ENCODE assay signal across 15 cellular contexts in the genomic region with DNA sequence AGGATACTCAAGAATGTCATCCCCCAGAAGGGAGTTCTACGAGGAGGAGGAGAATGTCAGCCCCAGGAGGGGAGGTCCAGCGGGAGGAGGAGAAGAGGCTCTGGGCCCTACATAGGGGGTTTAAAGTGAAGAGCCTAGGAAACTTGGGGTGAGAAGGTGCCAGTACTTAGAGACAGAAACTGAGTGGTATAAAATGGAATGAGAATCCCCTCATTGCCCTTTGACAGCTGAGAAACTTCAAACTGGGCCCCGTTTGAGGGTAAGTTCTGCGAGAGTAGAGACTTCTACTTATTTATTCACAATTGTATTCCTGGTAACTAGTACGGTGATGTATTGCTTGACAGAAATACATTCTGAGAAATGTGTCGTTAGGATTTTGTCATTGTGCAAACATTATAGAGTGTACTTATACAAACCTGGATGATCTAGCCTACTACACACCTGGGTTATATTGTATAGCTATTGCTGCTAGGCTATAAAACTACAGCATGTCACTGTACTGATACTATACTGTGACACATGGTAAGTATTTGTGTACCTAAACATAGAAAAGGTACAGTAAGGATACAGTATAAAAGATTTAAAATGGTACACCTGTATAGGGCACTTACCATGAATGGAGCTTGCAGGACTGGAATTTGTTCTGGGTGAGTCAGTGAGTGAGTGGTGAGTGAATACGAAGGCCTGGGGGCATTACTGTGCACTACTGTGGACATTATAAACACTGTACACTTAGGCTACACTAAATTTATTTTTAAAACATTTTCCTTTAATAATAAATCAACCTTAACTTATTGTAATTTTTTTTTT.
A peak's percentile ranks its signal among the peaks of the same experiment; 100 is the strongest.
DNase-seq lines count a peak whose midpoint lies in the region; ATAC-seq and TF ChIP-seq lines count a peak whose summit lies in the region.
"Had no signal": no experiment of that assay in that cellular context is flagged by ENCODE, and none has a peak within 500 bp of the region (broad histone marks: within the 10 kb centered on the region; RNA-seq: fewer than 3 reads in every experiment).

No MANE protein-coding gene starts in this region.

- H3K36me3 ChIP-seq in Panc1 (ENCODE audit: control insufficient read depth, insufficient read depth, low read length) (peaks cover 4% of the 10 kb centered on the region; the same call in 1 of the 2 replicates), esophagus (ENCODE audit: control insufficient read depth in 2 of 2, insufficient read depth in 2 of 2, low read length in 1 of 2) (no peaks in the 10 kb centered on the region), psoas muscle (ENCODE audit: insufficient read depth in 1 of 2, low read depth in 1 of 2) (no peaks in the 10 kb centered on the region)
- H3K36me3 ChIP-seq: neural progenitor cell, suprapubic skin had no signal

- CTCF ChIA-PET in Panc1 (lab: Charles Lee) = interaction anchor here (1.2 kb wide), 1 partner anchor 25 kb away, joined by 3 read pairs; no protein-coding TSS in a partner anchor
- CTCF ChIA-PET in GM10248 (lab: Yijun Ruan, JAX) = interaction anchor here (0.7 to 2.6 kb wide), 3 partner anchors 11 to 24 kb away, joined by 3 to 10 read pairs (median 3); no protein-coding TSS in a partner anchor

- H3K27me3 ChIP-seq in Panc1 (ENCODE audit: control insufficient read depth, insufficient read depth, low read length) (no peaks in the 10 kb centered on the region), esophagus (ENCODE audit: control insufficient read depth in 1 of 2, insufficient read depth in 2 of 2, low read length in 2 of 2) (no peaks in the 10 kb centered on the region), psoas muscle (ENCODE audit: insufficient read depth in 3 of 3, low read length in 2 of 3) (no peaks in the 10 kb centered on the region)
- H3K27me3 ChIP-seq: neural progenitor cell, suprapubic skin had no signal

- H3K9me3 ChIP-seq in Panc1 (ENCODE audit: control insufficient read depth, insufficient read depth, low read depth, low read length) (peaks cover 8% of the 10 kb centered on the region; the same call in 1 of the 2 replicates), esophagus (ENCODE audit: control insufficient read depth in 2 of 2, insufficient read depth in 1 of 2, low read depth in 1 of 2, low read length in 1 of 2) (no peaks in the 10 kb centered on the region), psoas muscle (no peaks in the 10 kb centered on the region)
- H3K9me3 ChIP-seq: suprapubic skin had no signal

- POLR2A ChIA-PET in Panc1 (lab: Charles Lee) (interaction anchor here (1.2 kb wide), 1 partner anchor 13 kb away, joined by 4 read pairs; no protein-coding TSS in a partner anchor), GM10248 (lab: Yijun Ruan, JAX) (no interaction called here)

- ATAC-seq in Panc1 (peak; percentile 82), psoas muscle (peak; percentile 5 to 39 (median 32)), HG03025 (IDR thresholded peaks at IDR 0.05; ENCODE audit: low FRiP score, unreplicated experiment) (no peak)
- ATAC-seq: activated CD4-positive, CD25-positive, alpha-beta regulatory T cell treated with anti-CD3 and anti-CD28 coated beads, Interleukin-2, amount 50 U/mL, for 24 hours had no signal

- H3K4me1 ChIP-seq in Panc1 (ENCODE audit: control insufficient read depth, insufficient read depth, low read length) (peaks cover 16% of the 10 kb centered on the region), esophagus (ENCODE audit: control insufficient read depth in 2 of 2, insufficient read depth in 2 of 2, low read length in 1 of 2) (no peaks in the 10 kb centered on the region), psoas muscle (peaks cover 11% of the 10 kb centered on the region)
- H3K4me1 ChIP-seq: neural progenitor cell had no signal

- TF ChIP-seq CTCF in Panc1 (IDR thresholded peaks at IDR 0.05) = no peak
- no peak for TF ChIP-seq CTCF in psoas muscle (IDR thresholded peaks at IDR 0.05)
- no peak for TF ChIP-seq CTCF in GM10248 (IDR thresholded peaks at IDR 0.05; ENCODE audit: control extremely low read depth, extremely low read depth, low read depth, missing control alignments)

- peak overlapping the region in 1 of 2 experiments; percentile 25; a peak in 2 of 4 replicates for H3K4me3 ChIP-seq in Panc1 (ENCODE audit: low read depth in 2 of 2, low read length in 2 of 2)
- no peak overlapping the region for H3K4me3 ChIP-seq in esophagus (ENCODE audit: low read depth in 1 of 2, low read length in 2 of 2)
- H3K4me3 ChIP-seq in psoas muscle = no peak overlapping the region
- H3K4me3 ChIP-seq: neural progenitor cell, suprapubic skin had no signal

- BruUV-seq in Panc1 (replicated peaks; lab: Mats Ljungman, UMichigan) = no TSS peak

- in situ Hi-C loops in Panc1 (cut with HindIII; ENCODE audit: low pct_unique_long_range_greater_than_20kb, low sequenced_read_pairs) = no loop called here

- DNase-seq in Daoy (ENCODE audit: low read depth) = peak; percentile 72
- peak; percentile 88 for DNase-seq in Panc1 (ENCODE audit: low read depth, low spot score)
- DNase-seq in psoas muscle = no peak
- DNase-seq in GM10248 (ENCODE audit: extremely low spot score) = no peak
- DNase-seq in effector CD8-positive, alpha-beta T cell (lab: John Stamatoyannopoulos, UW) = no peak
- DNase-seq in GM03348 (ENCODE audit: low spot score) = no peak
- DNase-seq: hippocampal formation; NCI-H1092; SHP77; stimulated activated CD4-positive, alpha-beta T cell treated with anti-CD3 and anti-CD28 coated beads, Interleukin-4, amount 100 ng/mL, for 4 hours had no signal

- 45 to 70% methylated on average over 7 of the region's 7 CpGs for WGBS in esophagus, 2 donors
- 78 to 85% (median 85%) methylated on average over 7 of the region's 7 CpGs for WGBS in psoas muscle, 3 donors

- intact Hi-C loops in Panc1 (cut with micrococcal nuclease; ENCODE audit: unreplicated experiment) = no loop called here
- intact Hi-C loops in psoas muscle (cut with DNase I) = loop anchor here in 1 of 2 donors (5.0 kb wide), 1 partner anchor 58 kb away; no protein-coding TSS in a partner anchor

- H3K27ac ChIP-seq in Panc1 (ENCODE audit: low read length) (peak overlapping the region; percentile 77), esophagus (ENCODE audit: low read depth in 2 of 2, low read length in 1 of 2) (peak overlapping the region; percentile 79 to 93), psoas muscle (peak overlapping the region; percentile 70)
- H3K27ac ChIP-seq: neural progenitor cell had no signal

Comparison
In these comparisons a context has a peak if more than half of its experiments do, and no peak if none do; other contexts are left out.
1. DNase-seq: peak in Daoy (single experiment) and Panc1 (single experiment); none in psoas muscle (0 of 2), GM10248 (single experiment), effector CD8-positive, alpha-beta T cell (single experiment) and GM03348 (single experiment).
2. Peak in every context shown above with its lines, with median percentiles within 50 percentile points of each other: H3K27ac ChIP-seq.